ENCODE assay signal across 19 cellular contexts in the genomic region with DNA sequence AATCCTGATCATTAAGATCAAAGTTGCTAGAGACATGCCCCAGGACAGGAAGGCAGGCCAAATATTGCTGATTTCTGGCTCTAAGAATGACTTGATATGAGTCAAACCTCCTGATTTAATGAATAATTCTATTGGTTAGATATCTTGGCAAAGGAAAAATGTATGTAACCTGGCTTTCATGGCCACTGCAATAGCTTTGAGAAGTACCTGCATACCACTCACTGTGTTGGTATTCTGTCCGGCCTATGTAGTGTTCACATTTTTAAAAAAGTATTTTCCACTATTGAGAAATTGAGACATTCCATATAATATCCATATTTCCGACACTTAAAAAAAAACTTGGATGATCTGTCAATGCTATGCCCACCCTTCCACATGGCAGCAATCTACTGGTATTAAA.
DNase-seq lines count a peak whose midpoint lies in the region; ATAC-seq and TF ChIP-seq lines count a peak whose summit lies in the region.
"Had no signal": no experiment of that assay in that cellular context is flagged by ENCODE, and none has a peak within 500 bp of the region (broad histone marks: within the 10 kb centered on the region; RNA-seq: fewer than 3 reads in every experiment).

No MANE protein-coding gene starts in this region.

- no peaks in the 10 kb centered on the region for H3K9me3 Mint-ChIP-seq in neural crest cell
- H3K9me3 Mint-ChIP-seq: GM23338, H9 had no signal

- H3K4me1 ChIP-seq in OCI-LY3 (ENCODE audit: low read length): peaks cover 76% of the 10 kb centered on the region

- peak overlapping the region; percentile 84; the same call in 1 of the 2 replicates for H3K9ac ChIP-seq in OCI-LY3 (ENCODE audit: low read length)

- H2AFZ ChIP-seq in OCI-LY3 (ENCODE audit: low read depth, low read length): no peak overlapping the region
- H2AFZ ChIP-seq: GM23338 had no signal

- peak overlapping the region; percentile 82 for H3K4me2 ChIP-seq in OCI-LY3 (ENCODE audit: low read length)
- H3K4me2 ChIP-seq: GM23338 had no signal

- no peak overlapping the region for H3K4me3 Mint-ChIP-seq in neural crest cell
- H3K4me3 Mint-ChIP-seq: CD4-positive, alpha-beta memory T cell; GM23338; H9 had no signal

- H3K4me3 ChIP-seq in OCI-LY3 (ENCODE audit: low read length) (no peak overlapping the region), epithelial cell of esophagus (ENCODE audit: low read length) (no peak overlapping the region)
- H3K4me3 ChIP-seq: GM12878, GM23338 had no signal

- peak overlapping the region; percentile 14 for H3K27ac Mint-ChIP-seq in neural crest cell (ENCODE audit: unreplicated experiment)
- H3K27ac Mint-ChIP-seq: CD4-positive, alpha-beta memory T cell; GM23338; H9 had no signal

- ATAC-seq in HG02840 (IDR thresholded peaks at IDR 0.05; ENCODE audit: low FRiP score, unreplicated experiment) (no peak), HG02870 (IDR thresholded peaks at IDR 0.05; ENCODE audit: unreplicated experiment) (no peak), GM21723 (IDR thresholded peaks at IDR 0.05; ENCODE audit: unreplicated experiment) (no peak)
- ATAC-seq: GM12878, GM23338, HCT116 had no signal

- peaks cover 86% of the 10 kb centered on the region for H3K79me2 ChIP-seq in OCI-LY3 (ENCODE audit: low read length)

- no peaks in the 10 kb centered on the region for H3K27me3 ChIP-seq in OCI-LY3 (ENCODE audit: low read depth, low read length)

- TF ChIP-seq CTCF in OCI-LY3 (IDR thresholded peaks at IDR 0.05; ENCODE audit: low read depth, low read length) (no peak), epithelial cell of esophagus (IDR thresholded peaks at IDR 0.05; ENCODE audit: insufficient read depth, low read depth, low read length, missing control alignments) (no peak), neural crest cell (conservative IDR thresholded peaks at IDR 0.05) (no peak)

- H4K20me1 ChIP-seq in OCI-LY3 (ENCODE audit: insufficient read depth, low read length): peaks cover 12% of the 10 kb centered on the region

- peaks cover 45% of the 10 kb centered on the region for H3K4me1 Mint-ChIP-seq in neural crest cell
- H3K4me1 Mint-ChIP-seq: CD4-positive, alpha-beta memory T cell had no signal

- H3K9me3 ChIP-seq in OCI-LY3 (ENCODE audit: insufficient read depth, low read length): no peaks in the 10 kb centered on the region

- H3K36me3 ChIP-seq in OCI-LY3 (replicated peaks; ENCODE audit: low read depth, low read length): peaks cover 33% of the 10 kb centered on the region

- peaks cover 4% of the 10 kb centered on the region for H3K36me3 Mint-ChIP-seq in neural crest cell (ENCODE audit: low read depth)
- H3K36me3 Mint-ChIP-seq: CD4-positive, alpha-beta memory T cell had no signal

- peak overlapping the region; percentile 95 for H3K27ac ChIP-seq in OCI-LY3 (ENCODE audit: low read length)

- DNase-seq in epithelial cell of esophagus (ENCODE audit: low read depth) (peak; percentile 30), iris pigment epithelial cell (ENCODE audit: low read depth) (peak; percentile 5), neural crest cell (ENCODE audit: low read depth, low spot score) (no peak), SW480 (ENCODE audit: low spot score) (no peak)
- DNase-seq: C1 segment of cervical spinal cord; Calu3; CD4-positive, alpha-beta memory T cell; COR-L47; DMS153; DND-41; GDM1; H9 had no signal

- no peaks in the 10 kb centered on the region for H3K27me3 Mint-ChIP-seq in neural crest cell (ENCODE audit: low read depth)
- H3K27me3 Mint-ChIP-seq: CD4-positive, alpha-beta memory T cell had no signal

Comparison
In these comparisons a context has a peak if more than half of its experiments do, and no peak if none do; other contexts are left out.
1. DNase-seq: peak in epithelial cell of esophagus (single experiment) and iris pigment epithelial cell (single experiment); none in neural crest cell (single experiment) and SW480 (single experiment).